In genomic region chr1:201714542-201715276, GRCh38 we compare ENCODE assay signal across 8 cellular contexts.
DNase-seq lines count a peak whose midpoint lies in the region; ATAC-seq and TF ChIP-seq lines count a peak whose summit lies in the region.

No MANE protein-coding gene starts in this region.

- no peaks in the 10 kb centered on the region for H3K9me3 Mint-ChIP-seq in nephron
- H3K9me3 Mint-ChIP-seq in stimulated activated memory B cell treated with anti-CD40 and anti-IgM and Interleukin-4, amounts not matched to agents 10 μg/mL and 1 μg/mL and 100 μg/mL, for 72 hours = no peaks in the 10 kb centered on the region

- no peak overlapping the region for H3K4me3 Mint-ChIP-seq in nephron
- H3K4me3 Mint-ChIP-seq in stimulated activated memory B cell treated with anti-CD40 and anti-IgM and Interleukin-4, amounts not matched to agents 10 μg/mL and 1 μg/mL and 100 μg/mL, for 72 hours = no peak overlapping the region

- peak in 1 of 2 donors; percentile 24 for TF ChIP-seq POLR2A in Peyer's patch (IDR thresholded peaks at IDR 0.05)

- ATAC-seq in stimulated activated memory B cell treated with anti-CD40 and anti-IgM and Interleukin-4, amounts not matched to agents 10 μg/mL and 1 μg/mL and 100 μg/mL, for 72 hours = no peak
- ATAC-seq in GM21381 (IDR thresholded peaks at IDR 0.05; ENCODE audit: unreplicated experiment) (no peak), HG02763 (IDR thresholded peaks at IDR 0.05; ENCODE audit: unreplicated experiment) (no peak)

- DNase-seq in DMS 273 (lab: John Stamatoyannopoulos, UW; ENCODE audit: unreplicated experiment) (peak; percentile 63), Peyer's patch (peak; percentile 23 to 89 (median 67)), epithelial cell of esophagus (ENCODE audit: low read depth) (peak; percentile 99)
- no peak for DNase-seq in activated naive CD4-positive, alpha-beta T cell (lab: John Stamatoyannopoulos, UW)

- H3K27ac Mint-ChIP-seq in nephron = peak overlapping the region; percentile 33 to 80 (median 49)
- no peak overlapping the region for H3K27ac Mint-ChIP-seq in stimulated activated memory B cell treated with anti-CD40 and anti-IgM and Interleukin-4, amounts not matched to agents 10 μg/mL and 1 μg/mL and 100 μg/mL, for 72 hours

- H3K36me3 Mint-ChIP-seq in nephron (ENCODE audit: low read depth) = peaks cover 26% of the 10 kb centered on the region
- H3K36me3 Mint-ChIP-seq in stimulated activated memory B cell treated with anti-CD40 and anti-IgM and Interleukin-4, amounts not matched to agents 10 μg/mL and 1 μg/mL and 100 μg/mL, for 72 hours = no peaks in the 10 kb centered on the region

- H3K27me3 Mint-ChIP-seq in nephron (ENCODE audit: low read depth) = peaks cover 3% of the 10 kb centered on the region
- no peaks in the 10 kb centered on the region for H3K27me3 Mint-ChIP-seq in stimulated activated memory B cell treated with anti-CD40 and anti-IgM and Interleukin-4, amounts not matched to agents 10 μg/mL and 1 μg/mL and 100 μg/mL, for 72 hours

- H3K4me1 ChIP-seq in Peyer's patch = peaks cover 0 to 54% (median 14%) of the 10 kb centered on the region in 4 donors

- H3K27ac ChIP-seq in Peyer's patch = peak overlapping the region; percentile 72 to 86 (median 78)

- TF ChIP-seq CTCF in Peyer's patch (IDR thresholded peaks at IDR 0.05) (no peak), epithelial cell of esophagus (IDR thresholded peaks at IDR 0.05; ENCODE audit: insufficient read depth, low read depth, low read length, missing control alignments) (no peak), nephron (IDR thresholded peaks at IDR 0.05; ENCODE audit: unreplicated experiment in 3 of 3) (no peak)

- H3K36me3 ChIP-seq in Peyer's patch = no peaks in the 10 kb centered on the region

- no peaks in the 10 kb centered on the region for H3K27me3 ChIP-seq in Peyer's patch

- H3K4me3 ChIP-seq in Peyer's patch (no peak overlapping the region), epithelial cell of esophagus (ENCODE audit: low read length) (no peak overlapping the region)

- peaks cover 72% of the 10 kb centered on the region for H3K4me1 Mint-ChIP-seq in nephron
- H3K4me1 Mint-ChIP-seq in stimulated activated memory B cell treated with anti-CD40 and anti-IgM and Interleukin-4, amounts not matched to agents 10 μg/mL and 1 μg/mL and 100 μg/mL, for 72 hours = peaks cover 34% of the 10 kb centered on the region

- H3K9me3 ChIP-seq in Peyer's patch = no peaks in the 10 kb centered on the region

Comparison
In these comparisons a context has a peak if more than half of its experiments do, and no peak if none do; other contexts are left out.
1. DNase-seq: peak in DMS 273 (single experiment), Peyer's patch (3 of 3) and epithelial cell of esophagus (single experiment); none in activated naive CD4-positive, alpha-beta T cell (0 of 4).